ENCODE assay signal across 20 cellular contexts in the genomic region with DNA sequence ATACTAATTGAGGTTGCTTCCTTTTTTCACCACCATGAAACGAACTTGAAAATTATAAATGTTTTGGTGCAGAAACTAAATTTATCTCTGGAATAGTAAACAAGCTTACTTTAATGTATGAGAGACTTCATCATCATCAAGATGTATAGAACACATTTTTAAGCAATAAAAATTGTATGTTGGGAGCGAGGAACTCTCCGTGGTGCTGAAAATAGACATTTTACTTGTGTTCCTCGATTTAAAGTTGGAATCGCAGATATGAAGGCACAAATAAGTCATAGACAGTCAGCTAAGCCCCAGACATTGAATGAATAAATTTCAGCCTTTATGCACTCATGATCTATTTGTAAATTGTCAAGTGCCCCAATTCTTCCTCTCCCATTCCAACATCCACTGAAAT.
DNase-seq lines count a peak whose midpoint lies in the region; ATAC-seq, FAIRE-seq and TF ChIP-seq lines count a peak whose summit lies in the region.
"Had no signal": no experiment of that assay in that cellular context is flagged by ENCODE, and none has a peak within 500 bp of the region (broad histone marks: within the 10 kb centered on the region; RNA-seq: fewer than 3 reads in every experiment).

No MANE protein-coding gene starts in this region.

- H3K27ac ChIP-seq in PC-3 (ENCODE audit: low read length) = no peak overlapping the region
- H3K27ac ChIP-seq in endothelial cell of umbilical vein (ENCODE audit: insufficient read depth, low read depth, low read length) = no peak overlapping the region
- no peak overlapping the region for H3K27ac ChIP-seq in neuronal stem cell (replicated peaks; ENCODE audit: low read length)
- no peak overlapping the region for H3K27ac ChIP-seq in RWPE1
- H3K27ac ChIP-seq: KMS-11 had no signal

- H3K27ac Mint-ChIP-seq in activated naive CD4-positive, alpha-beta T cell treated with anti-CD3 and anti-CD28 coated beads for 36 hours = no peak overlapping the region
- no peak overlapping the region for H3K27ac Mint-ChIP-seq in activated naive CD4-positive, alpha-beta T cell treated with anti-CD3 and anti-CD28 coated beads, Interleukin-2, amount 50 U/mL, for 72 hours
- H3K27ac Mint-ChIP-seq: activated CD4-positive, alpha-beta memory T cell treated with anti-CD3 and anti-CD28 coated beads for 36 hours; activated T-helper 2 cell treated with anti-CD3 and anti-CD28 coated beads, Interferon-gamma antibody, Interleukin-2, Interleukin-4, amounts not matched to agents 10 μg/mL and 5 μg/mL and 100 μg/mL, durations not matched to agents 14 hours and 24 hours and 36 hours; brain; stimulated activated naive CD8-positive, alpha-beta T cell treated with anti-CD3 and anti-CD28 coated beads, Interleukin-15, Interleukin-2, amounts not matched to agents 100 ng/mL and 50 ng/mL, for 24 hours had no signal

- H3K4me1 Mint-ChIP-seq in activated naive CD4-positive, alpha-beta T cell treated with anti-CD3 and anti-CD28 coated beads for 36 hours (ENCODE audit: low read depth) = no peaks in the 10 kb centered on the region
- H3K4me1 Mint-ChIP-seq: brain had no signal

- H3K4ac ChIP-seq in neuronal stem cell (ENCODE audit: low read length) = no peak overlapping the region

- H3K9me1 ChIP-seq in endothelial cell of umbilical vein (replicated peaks; ENCODE audit: control insufficient read depth, extremely low read depth, insufficient read depth, low read length) = no peaks in the 10 kb centered on the region

- POLR2A ChIA-PET in PC-3 (lab: Charles Lee; ENCODE audit: unreplicated experiment) = no interaction called here
- POLR2A ChIA-PET in endothelial cell of umbilical vein (lab: Charles Lee) = no interaction called here
- POLR2A ChIA-PET in RWPE1 (lab: Yijun Ruan, JAX; ENCODE audit: low non-redundant PET) = no interaction called here

- H3K14ac ChIP-seq in neuronal stem cell (ENCODE audit: low read length) = no peak overlapping the region

- H3K4me2 ChIP-seq in PC-3 (ENCODE audit: low read length) (no peak overlapping the region), endothelial cell of umbilical vein (ENCODE audit: insufficient read depth, low read length) (no peak overlapping the region), neuronal stem cell (ENCODE audit: insufficient read depth, low read length, poor library complexity, severe bottlenecking) (no peak overlapping the region)
- H3K4me2 ChIP-seq: KMS-11, smooth muscle cell had no signal

- TF ChIP-seq CTCF in PC-3 (conservative IDR thresholded peaks at IDR 0.05; ENCODE audit: low read depth, low read length) = no peak
- TF ChIP-seq CTCF in endothelial cell of umbilical vein (IDR thresholded peaks at IDR 0.05; ENCODE audit: extremely low read depth in 1 of 2, insufficient read depth in 1 of 2, low read depth in 1 of 2, low read length in 2 of 2) = no peak
- no peak for TF ChIP-seq CTCF in RWPE1 (conservative IDR thresholded peaks at IDR 0.05; ENCODE audit: low read depth)

- no peaks in the 10 kb centered on the region for H3K79me2 ChIP-seq in PC-3 (ENCODE audit: low read length)
- H3K79me2 ChIP-seq in endothelial cell of umbilical vein (ENCODE audit: control insufficient read depth, insufficient read depth, low read length) = no peaks in the 10 kb centered on the region

- no CpG with 5 or more reads among the region's 5 CpGs for WGBS in neuronal stem cell (ENCODE audit: extremely low coverage in 2 of 2, insufficient read length in 2 of 2, insufficient replicate concordance in 1 of 2), 2 donors

- no peak for FAIRE-seq in endothelial cell of umbilical vein (lab: Jason Lieb, UNC)
- FAIRE-seq: islet of Langerhans had no signal

- no peaks in the 10 kb centered on the region for H3K27me3 Mint-ChIP-seq in activated naive CD4-positive, alpha-beta T cell treated with anti-CD3 and anti-CD28 coated beads for 36 hours (ENCODE audit: low read depth)
- H3K27me3 Mint-ChIP-seq: activated CD4-positive, alpha-beta memory T cell treated with anti-CD3 and anti-CD28 coated beads for 36 hours; stimulated activated naive CD8-positive, alpha-beta T cell treated with anti-CD3 and anti-CD28 coated beads, Interleukin-15, Interleukin-2, amounts not matched to agents 100 ng/mL and 50 ng/mL, for 24 hours had no signal

- intact Hi-C loops in activated naive CD4-positive, alpha-beta T cell treated with anti-CD3 and anti-CD28 coated beads for 36 hours (cut with micrococcal nuclease) = no loop called here
- intact Hi-C loops in PC-3 (cut with micrococcal nuclease) = no loop called here
- intact Hi-C loops in endothelial cell of umbilical vein (cut with micrococcal nuclease) = no loop called here

- H2AFZ ChIP-seq in PC-3 (ENCODE audit: low read length) (no peak overlapping the region), endothelial cell of umbilical vein (ENCODE audit: low read depth, low read length) (no peak overlapping the region), neuronal stem cell (ENCODE audit: low read length) (no peak overlapping the region)

- no peak overlapping the region for H2BK5ac ChIP-seq in neuronal stem cell (ENCODE audit: low read length)

- H2AK5ac ChIP-seq in neuronal stem cell (ENCODE audit: low read depth, low read length) = no peak overlapping the region

- peaks cover 21% of the 10 kb centered on the region for H3K4me1 ChIP-seq in PC-3 (ENCODE audit: insufficient read depth, low read length)
- H3K4me1 ChIP-seq in endothelial cell of umbilical vein (ENCODE audit: control insufficient read depth, extremely low read depth, insufficient read depth, low read length) = no peaks in the 10 kb centered on the region
- H3K4me1 ChIP-seq in neuronal stem cell (ENCODE audit: control insufficient read depth in 2 of 2, insufficient read depth in 1 of 2, low read depth in 1 of 2, low read length in 2 of 2) = peaks cover 0 to 7% of the 10 kb centered on the region in 2 donors

- no peaks in the 10 kb centered on the region for H4K20me1 ChIP-seq in PC-3 (ENCODE audit: low read length)
- H4K20me1 ChIP-seq in endothelial cell of umbilical vein (replicated peaks; ENCODE audit: control insufficient read depth, extremely low read depth, insufficient read depth, low read length) = no peaks in the 10 kb centered on the region

- no peak overlapping the region for H3K9ac ChIP-seq in PC-3 (ENCODE audit: low read length)
- no peak overlapping the region for H3K9ac ChIP-seq in endothelial cell of umbilical vein (replicated peaks; ENCODE audit: extremely low read depth, insufficient read depth, low read length)
- H3K9ac ChIP-seq in neuronal stem cell (ENCODE audit: low read depth, low read length, poor library complexity) = no peak overlapping the region
- H3K9ac ChIP-seq: KMS-11 had no signal

- no peak for ATAC-seq in activated naive CD4-positive, alpha-beta T cell treated with anti-CD3 and anti-CD28 coated beads, Interleukin-2, amount 50 U/mL, for 72 hours
- ATAC-seq in PC-3 (no peak), left lobe of liver (no peak)
- ATAC-seq: mucosa of descending colon, Right ventricle myocardium inferior had no signal

- H2BK120ac ChIP-seq in neuronal stem cell (ENCODE audit: low read depth, low read length) = no peak overlapping the region

- BruUV-seq in PC-3 (replicated peaks; lab: Mats Ljungman, UMichigan) (no TSS peak), endothelial cell of umbilical vein (replicated peaks; lab: Mats Ljungman, UMichigan) (no TSS peak)

- no peak overlapping the region for H4K8ac ChIP-seq in neuronal stem cell (ENCODE audit: low read depth, low read length)

- H3F3A ChIP-seq in PC-3 (ENCODE audit: low read length, unreplicated experiment) = no peaks in the 10 kb centered on the region

- no peak for TF ChIP-seq POLR2A in endothelial cell of umbilical vein (IDR thresholded peaks at IDR 0.05; ENCODE audit: low read depth, low read length)

- no peak overlapping the region for H3K4me3 Mint-ChIP-seq in activated naive CD4-positive, alpha-beta T cell treated with anti-CD3 and anti-CD28 coated beads for 36 hours
- H3K4me3 Mint-ChIP-seq: activated CD4-positive, alpha-beta memory T cell treated with anti-CD3 and anti-CD28 coated beads for 36 hours; brain; stimulated activated naive CD8-positive, alpha-beta T cell treated with anti-CD3 and anti-CD28 coated beads, Interleukin-15, Interleukin-2, amounts not matched to agents 100 ng/mL and 50 ng/mL, for 24 hours had no signal

- no peak overlapping the region for H3K4me3 ChIP-seq in PC-3 (ENCODE audit: low read length)
- no peak overlapping the region for H3K4me3 ChIP-seq in endothelial cell of umbilical vein (replicated peaks in 1 of 3; ENCODE audit: insufficient read depth in 1 of 3, low read depth in 1 of 3, low read length in 3 of 3)
- no peak overlapping the region for H3K4me3 ChIP-seq in neuronal stem cell (ENCODE audit: low read length in 2 of 2)
- H3K4me3 ChIP-seq: mucosa of descending colon, smooth muscle cell had no signal

- no peaks in the 10 kb centered on the region for H3K9me2 ChIP-seq in PC-3 (replicated peaks; ENCODE audit: low read length)

- H3K18ac ChIP-seq in neuronal stem cell (ENCODE audit: low read length) = no peak overlapping the region

- dilution Hi-C loops in endothelial cell of umbilical vein (cut with MboI; ENCODE audit: extremely low pct_ligation_motif_present, low sequenced_read_pairs) = no loop called here

- no peaks in the 10 kb centered on the region for H3K36me3 Mint-ChIP-seq in activated naive CD4-positive, alpha-beta T cell treated with anti-CD3 and anti-CD28 coated beads for 36 hours (ENCODE audit: low read depth)
- no peaks in the 10 kb centered on the region for H3K36me3 Mint-ChIP-seq in activated naive CD4-positive, alpha-beta T cell treated with anti-CD3 and anti-CD28 coated beads, Interleukin-2, amount 50 U/mL, for 72 hours
- H3K36me3 Mint-ChIP-seq: activated CD4-positive, alpha-beta memory T cell treated with anti-CD3 and anti-CD28 coated beads for 36 hours; brain had no signal

- H3K36me3 ChIP-seq in PC-3 (ENCODE audit: low read depth, low read length) = no peaks in the 10 kb centered on the region
- H3K36me3 ChIP-seq in endothelial cell of umbilical vein (ENCODE audit: control insufficient read depth in 2 of 2, extremely low read depth in 1 of 2, insufficient read depth in 2 of 2, low read length in 2 of 2) = no peaks in the 10 kb centered on the region
- no peaks in the 10 kb centered on the region for H3K36me3 ChIP-seq in neuronal stem cell (replicated peaks in 1 of 2; ENCODE audit: control insufficient read depth in 2 of 2, insufficient read depth in 2 of 2, low read length in 2 of 2)

- peak; percentile 10 for DNase-seq in activated naive CD4-positive, alpha-beta T cell treated with anti-CD3 and anti-CD28 coated beads for 36 hours
- DNase-seq in activated naive CD4-positive, alpha-beta T cell treated with anti-CD3 and anti-CD28 coated beads, Interleukin-2, amount 50 U/mL, for 72 hours (ENCODE audit: low spot score in 2 of 2) = no peak
- DNase-seq in PC-3 = peak; percentile 55
- peak; percentile 10 for DNase-seq in endothelial cell of umbilical vein (ENCODE audit: low read depth, low spot score)
- peak; percentile 51 for DNase-seq in neuronal stem cell (ENCODE audit: low spot score)
- DNase-seq in left lobe of liver (ENCODE audit: low spot score) = no peak
- no peak for DNase-seq in RWPE1 (ENCODE audit: low spot score)
- DNase-seq in SIG-M5 (lab: John Stamatoyannopoulos, UW) = no peak
- DNase-seq: activated CD4-positive, alpha-beta memory T cell treated with anti-CD3 and anti-CD28 coated beads for 36 hours; effector memory CD4-positive, alpha-beta T cell; NCI-H2029 treated with DMSO at 0.1 percent for 48 hours; NCI-H69 had no signal

- no peak overlapping the region for H2BK15ac ChIP-seq in neuronal stem cell (ENCODE audit: low read length)

- H3K23ac ChIP-seq in neuronal stem cell (ENCODE audit: low read depth, low read length, poor library complexity) = no peak overlapping the region

- CTCF ChIA-PET in activated naive CD4-positive, alpha-beta T cell treated with anti-CD3 and anti-CD28 coated beads for 36 hours (lab: Charles Lee) = no interaction called here
- CTCF ChIA-PET in PC-3 (lab: Charles Lee) (no interaction called here), endothelial cell of umbilical vein (lab: Charles Lee) (no interaction called here), RWPE1 (lab: Yijun Ruan, JAX) (no interaction called here)

- peaks cover 2% of the 10 kb centered on the region for H3K9me3 Mint-ChIP-seq in activated naive CD4-positive, alpha-beta T cell treated with anti-CD3 and anti-CD28 coated beads for 36 hours
- peaks cover 4 to 12% of the 10 kb centered on the region in 2 donors for H3K9me3 Mint-ChIP-seq in activated naive CD4-positive, alpha-beta T cell treated with anti-CD3 and anti-CD28 coated beads, Interleukin-2, amount 50 U/mL, for 72 hours
- H3K9me3 Mint-ChIP-seq: activated CD4-positive, alpha-beta memory T cell treated with anti-CD3 and anti-CD28 coated beads for 36 hours had no signal

- H3K27me3 ChIP-seq in PC-3 (ENCODE audit: low read length) (peaks cover 3% of the 10 kb centered on the region; the same call in 1 of the 2 replicates), endothelial cell of umbilical vein (ENCODE audit: control insufficient read depth in 2 of 2, insufficient read depth in 2 of 2, low read length in 2 of 2) (no peaks in the 10 kb centered on the region), neuronal stem cell (ENCODE audit: control insufficient read depth in 3 of 3, insufficient read depth in 3 of 3, low read depth in 1 of 3, low read length in 3 of 3) (no peaks in the 10 kb centered on the region)

- no peaks in the 10 kb centered on the region for H3K79me1 ChIP-seq in neuronal stem cell (ENCODE audit: low read depth, low read length)

- H3K9me3 ChIP-seq in PC-3 (ENCODE audit: low read length) (no peaks in the 10 kb centered on the region), endothelial cell of umbilical vein (replicated peaks; ENCODE audit: control insufficient read depth, insufficient read depth, low read length) (no peaks in the 10 kb centered on the region), neuronal stem cell (replicated peaks in 1 of 2; ENCODE audit: control insufficient read depth in 2 of 2, insufficient read depth in 1 of 2, low read depth in 1 of 2, low read length in 2 of 2) (no peaks in the 10 kb centered on the region)
- H3K9me3 ChIP-seq: mucosa of descending colon had no signal

- H4K91ac ChIP-seq in neuronal stem cell (ENCODE audit: low read depth, low read length, poor library complexity) = no peak overlapping the region

- no peak overlapping the region for H2BK12ac ChIP-seq in neuronal stem cell (ENCODE audit: low read length)

Comparison
In these comparisons a context has a peak if more than half of its experiments do, and no peak if none do; other contexts are left out.
1. DNase-seq: peak in activated naive CD4-positive, alpha-beta T cell treated with anti-CD3 and anti-CD28 coated beads for 36 hours (single experiment), PC-3 (single experiment), endothelial cell of umbilical vein (single experiment) and neuronal stem cell (single experiment); none in activated naive CD4-positive, alpha-beta T cell treated with anti-CD3 and anti-CD28 coated beads, Interleukin-2, amount 50 U/mL, for 72 hours (0 of 2), left lobe of liver (single experiment), RWPE1 (single experiment) and SIG-M5 (single experiment).